10 cellular contexts compared by ENCODE assay signal in genomic region chr9:68643901-68644809, GRCh38.
DNase-seq lines count a peak whose midpoint lies in the region; ATAC-seq and TF ChIP-seq lines count a peak whose summit lies in the region.
"Had no signal": no experiment of that assay in that cellular context is flagged by ENCODE, and none has a peak within 500 bp of the region (broad histone marks: within the 10 kb centered on the region; RNA-seq: fewer than 3 reads in every experiment).

No MANE protein-coding gene starts in this region.

- H3K27me3 ChIP-seq in neuron (ENCODE audit: insufficient read depth, low read length), result no peaks in the 10 kb centered on the region
- H3K27me3 ChIP-seq: hepatocyte had no signal

- no peaks in the 10 kb centered on the region for H3K36me3 ChIP-seq in neuron (ENCODE audit: insufficient read depth, low read length)

- peaks cover 2% of the 10 kb centered on the region for H3K4me1 ChIP-seq in neuron (ENCODE audit: insufficient read depth, low read length)

- TF ChIP-seq CTCF in NB4 (IDR thresholded peaks at IDR 0.05; ENCODE audit: low read depth, low read length), result no peak

- no peak overlapping the region for H3K4me3 ChIP-seq in NB4 (ENCODE audit: low read depth, low read length)
- H3K4me3 ChIP-seq in neuron (ENCODE audit: low read length), result no peak overlapping the region
- H3K4me3 ChIP-seq: hepatocyte had no signal

- DNase-seq in NB4 (ENCODE audit: low read depth) (peak; percentile 20), NCI-H1092 treated with DMSO at 0.1 percent for 48 hours (lab: John Stamatoyannopoulos, UW) (no peak), DMS 273 (lab: John Stamatoyannopoulos, UW; ENCODE audit: unreplicated experiment) (no peak), activated T-cell treated with anti-CD3 and anti-CD28 coated beads for 4 hours (no peak)
- DNase-seq: NCI-H1092, retina had no signal

- no peaks in the 10 kb centered on the region for H3K9me3 ChIP-seq in neuron (ENCODE audit: low read length)

- ATAC-seq in GM19043 (IDR thresholded peaks at IDR 0.05; ENCODE audit: low read depth, unreplicated experiment), result peak; percentile 56
- ATAC-seq in HG02678 (IDR thresholded peaks at IDR 0.05; ENCODE audit: unreplicated experiment), result peak; percentile 57

- TF ChIP-seq POLR2A in NB4 (IDR thresholded peaks at IDR 0.05; ENCODE audit: extremely low read depth, insufficient read length), result no peak

- H2AFZ ChIP-seq in neuron (ENCODE audit: low read depth, low read length), result peak overlapping the region; percentile 57
- H2AFZ ChIP-seq: hepatocyte had no signal
